In genomic region chr12:130166306-130166705, GRCh38 we compare ENCODE assay signal across 35 cellular contexts. TPM values are rescaled to one million over a fixed set of nuclear protein-coding genes. Genes with fewer than 3 reads are reported as not detected.
"Had no signal": no experiment of that assay in that cellular context is flagged by ENCODE, and none has a peak within 500 bp of the region (broad histone marks: within the 10 kb centered on the region; RNA-seq: fewer than 3 reads in every experiment).

No MANE protein-coding gene starts in this region.

- H3K27ac ChIP-seq: brain microvascular endothelial cell, Peyer's patch, SJSA1, VCaP had no signal

- DNase-seq: activated B cell treated with CpG ODN at 0.5 μM for 24 hours; activated CD4-positive, alpha-beta memory T cell treated with anti-CD3 and anti-CD28 coated beads for 36 hours; activated CD4-positive, alpha-beta T cell treated with anti-CD3 and anti-CD28 coated beads for 4 hours; activated CD4-positive, alpha-beta T cell treated with anti-CD3 and anti-CD28 coated beads, Interleukin-2, amount 50 U/mL, for 1 hour; activated CD4-positive, CD25-positive, alpha-beta regulatory T cell treated with anti-CD3 and anti-CD28 coated beads, Interleukin-2, amount 50 U/mL, for 72 hours; activated CD8-positive, alpha-beta memory T cell treated with anti-CD3 and anti-CD28 coated beads, Interleukin-2, amount 50 U/mL, for 4 hours; activated effector memory CD4-positive, alpha-beta T cell treated with Interleukin-2 at 50 U/mL for 16 hours; activated naive CD4-positive, alpha-beta T cell treated with anti-CD3 and anti-CD28 coated beads, Interleukin-2, amount 10 ng/mL, durations not matched to agents 7 days and 5 days; activated naive CD8-positive, alpha-beta T cell treated with anti-CD3 and anti-CD28 coated beads, Interleukin-2, amount 50 U/mL, for 24 hours; activated T-cell treated with anti-CD3 and anti-CD28 coated beads for 4 hours; activated T-cell treated with anti-CD3 and anti-CD28 coated beads, Interleukin-2, amount 50 U/mL, for 4 hours; anterior cingulate cortex; brain microvascular endothelial cell; NCI-H1092 treated with DMSO at 0.1 percent for 48 hours; NCI-H1417; NCI-H146; NCI-H187 treated with DMSO at 0.1 percent for 48 hours; NCI-H2081 treated with DMSO at 0.1 percent for 48 hours; NCI-H226; NCI-H446 treated with DMSO at 0.1 percent for 48 hours; PC-3; Peyer's patch; RPMI8226; SHP77 treated with DMSO at 0.1 percent for 48 hours; SK-N-SH; T-helper 1 cell; T-helper 2 cell; T-helper 9 cell had no signal

- H3K9me3 ChIP-seq: SK-N-SH had no signal

- H3K27ac Mint-ChIP-seq: activated B cell treated with CpG ODN at 0.5 μM for 24 hours; activated CD4-positive, alpha-beta memory T cell treated with anti-CD3 and anti-CD28 coated beads for 36 hours; activated naive CD4-positive, alpha-beta T cell treated with anti-CD3 and anti-CD28 coated beads, Interleukin-2, amount 10 ng/mL, durations not matched to agents 7 days and 5 days; activated naive CD8-positive, alpha-beta T cell; activated naive CD8-positive, alpha-beta T cell treated with anti-CD3 and anti-CD28 coated beads, Interleukin-2, amount 50 U/mL, for 24 hours; activated T-helper 1 cell treated with anti-CD3 and anti-CD28 coated beads, Interleukin-12 subunit alpha, Interleukin-12 subunit beta, Interleukin-2, Interleukin-4 antibody, amounts not matched to agents 30 ng/mL and 10 ng/mL and 1 ng/mL, durations not matched to agents 14 hours and 24 hours and 36 hours had no signal

- ATAC-seq: activated naive CD8-positive, alpha-beta T cell treated with anti-CD3 and anti-CD28 coated beads, Interleukin-2, amount 50 U/mL, for 24 hours; activated T-cell treated with anti-CD3 and anti-CD28 coated beads, Interleukin-2, amount 50 U/mL, for 4 hours; K562; PC-3 had no signal

- H3K4me3 Mint-ChIP-seq: activated B cell treated with CpG ODN at 0.5 μM for 24 hours; activated CD4-positive, alpha-beta memory T cell treated with anti-CD3 and anti-CD28 coated beads for 36 hours; activated naive CD4-positive, alpha-beta T cell treated with anti-CD3 and anti-CD28 coated beads, Interleukin-2, amount 10 ng/mL, durations not matched to agents 7 days and 5 days; activated naive CD8-positive, alpha-beta T cell; activated naive CD8-positive, alpha-beta T cell treated with anti-CD3 and anti-CD28 coated beads, Interleukin-2, amount 50 U/mL, for 24 hours; activated T-cell treated with anti-CD3 and anti-CD28 coated beads, Interleukin-2, amount 50 U/mL, for 4 hours; activated T-helper 1 cell treated with anti-CD3 and anti-CD28 coated beads, Interleukin-12 subunit alpha, Interleukin-12 subunit beta, Interleukin-2, Interleukin-4 antibody, amounts not matched to agents 30 ng/mL and 10 ng/mL and 1 ng/mL, durations not matched to agents 14 hours and 24 hours and 36 hours; central memory CD8-positive, alpha-beta T cell had no signal

- H3K4me3 ChIP-seq: K562, Peyer's patch, SJSA1 had no signal

- H3K27me3 ChIP-seq: SJSA1 had no signal

- H3K9me3 Mint-ChIP-seq: activated B cell treated with CpG ODN at 0.5 μM for 24 hours; activated CD4-positive, alpha-beta memory T cell treated with anti-CD3 and anti-CD28 coated beads for 36 hours; activated naive CD4-positive, alpha-beta T cell treated with anti-CD3 and anti-CD28 coated beads, Interleukin-2, amount 10 ng/mL, durations not matched to agents 7 days and 5 days; activated naive CD8-positive, alpha-beta T cell treated with anti-CD3 and anti-CD28 coated beads, Interleukin-2, amount 50 U/mL, for 24 hours; activated T-cell treated with anti-CD3 and anti-CD28 coated beads, Interleukin-2, amount 50 U/mL, for 4 hours; activated T-helper 1 cell treated with anti-CD3 and anti-CD28 coated beads, Interleukin-12 subunit alpha, Interleukin-12 subunit beta, Interleukin-2, Interleukin-4 antibody, amounts not matched to agents 30 ng/mL and 10 ng/mL and 1 ng/mL, durations not matched to agents 14 hours and 24 hours and 36 hours; central memory CD8-positive, alpha-beta T cell had no signal

- H3K4me1 Mint-ChIP-seq: central memory CD8-positive, alpha-beta T cell had no signal

- H3K36me3 ChIP-seq: brain microvascular endothelial cell, Peyer's patch, SJSA1 had no signal

- H3K4me1 ChIP-seq: SJSA1 had no signal

- H3K36me3 Mint-ChIP-seq: activated naive CD8-positive, alpha-beta T cell had no signal

RNA-seq across cellular contexts. Expression of gene FZD10, which starts 4.0 kb away (rescaled TPM):
- total RNA-seq: activated B cell treated with CpG ODN at 0.5 μM for 24 hours; activated CD4-positive, alpha-beta memory T cell treated with anti-CD3 and anti-CD28 coated beads for 36 hours; activated T-cell treated with anti-CD3 and anti-CD28 coated beads, Interleukin-2, amount 50 U/mL, for 4 hours; activated T-helper 1 cell treated with anti-CD3 and anti-CD28 coated beads, Interleukin-12 subunit alpha, Interleukin-12 subunit beta, Interleukin-2, Interleukin-4 antibody, amounts not matched to agents 30 ng/mL and 10 ng/mL and 1 ng/mL, durations not matched to agents 14 hours and 24 hours and 36 hours; K562; M059J; PC-3; SJSA1 had no signal
- polyA plus RNA-seq: K562, SK-N-SH had no signal
